In the genomic region with DNA sequence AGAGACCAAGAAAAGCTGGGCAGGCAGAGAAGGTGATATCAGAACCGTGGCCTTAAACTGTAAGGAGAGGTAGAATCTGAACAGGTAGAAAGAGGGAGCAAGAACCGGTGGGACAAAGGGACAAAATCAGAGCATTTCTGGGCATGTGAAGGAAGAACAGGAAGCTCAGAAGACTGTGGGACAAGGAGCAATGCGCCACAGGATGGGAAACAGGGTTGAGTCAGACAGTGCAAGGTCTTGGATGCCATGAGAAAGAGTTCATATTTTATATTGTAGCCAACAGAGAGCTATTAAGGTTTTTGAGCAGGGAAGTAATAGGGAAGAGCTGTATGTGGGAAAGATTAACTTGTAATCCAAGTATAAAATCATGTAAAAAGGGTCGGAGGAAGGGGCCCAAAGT, we compare ENCODE assay signal across 1 cellular context.
TF ChIP-seq lines count a peak whose summit lies in the region.

No MANE protein-coding gene starts in this region.

TF ChIP-seq in HepG2, 621 proteins besides CTCF, POLR2A, EP300 and RAD21 (continued from another document and continues in another):
- TF ChIP-seq, protein P1, sequence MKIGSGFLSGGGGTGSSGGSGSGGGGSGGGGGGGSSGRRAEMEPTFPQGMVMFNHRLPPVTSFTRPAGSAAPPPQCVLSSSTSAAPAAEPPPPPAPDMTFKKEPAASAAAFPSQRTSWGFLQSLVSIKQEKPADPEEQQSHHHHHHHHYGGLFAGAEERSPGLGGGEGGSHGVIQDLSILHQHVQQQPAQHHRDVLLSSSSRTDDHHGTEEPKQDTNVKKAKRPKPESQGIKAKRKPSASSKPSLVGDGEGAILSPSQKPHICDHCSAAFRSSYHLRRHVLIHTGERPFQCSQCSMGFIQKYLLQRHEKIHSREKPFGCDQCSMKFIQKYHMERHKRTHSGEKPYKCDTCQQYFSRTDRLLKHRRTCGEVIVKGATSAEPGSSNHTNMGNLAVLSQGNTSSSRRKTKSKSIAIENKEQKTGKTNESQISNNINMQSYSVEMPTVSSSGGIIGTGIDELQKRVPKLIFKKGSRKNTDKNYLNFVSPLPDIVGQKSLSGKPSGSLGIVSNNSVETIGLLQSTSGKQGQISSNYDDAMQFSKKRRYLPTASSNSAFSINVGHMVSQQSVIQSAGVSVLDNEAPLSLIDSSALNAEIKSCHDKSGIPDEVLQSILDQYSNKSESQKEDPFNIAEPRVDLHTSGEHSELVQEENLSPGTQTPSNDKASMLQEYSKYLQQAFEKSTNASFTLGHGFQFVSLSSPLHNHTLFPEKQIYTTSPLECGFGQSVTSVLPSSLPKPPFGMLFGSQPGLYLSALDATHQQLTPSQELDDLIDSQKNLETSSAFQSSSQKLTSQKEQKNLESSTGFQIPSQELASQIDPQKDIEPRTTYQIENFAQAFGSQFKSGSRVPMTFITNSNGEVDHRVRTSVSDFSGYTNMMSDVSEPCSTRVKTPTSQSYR (CRISPR knock-in tag; IDR thresholded peaks at IDR 0.05; ENCODE audit: borderline replicate concordance): no peak
- TF ChIP-seq, protein P2, sequence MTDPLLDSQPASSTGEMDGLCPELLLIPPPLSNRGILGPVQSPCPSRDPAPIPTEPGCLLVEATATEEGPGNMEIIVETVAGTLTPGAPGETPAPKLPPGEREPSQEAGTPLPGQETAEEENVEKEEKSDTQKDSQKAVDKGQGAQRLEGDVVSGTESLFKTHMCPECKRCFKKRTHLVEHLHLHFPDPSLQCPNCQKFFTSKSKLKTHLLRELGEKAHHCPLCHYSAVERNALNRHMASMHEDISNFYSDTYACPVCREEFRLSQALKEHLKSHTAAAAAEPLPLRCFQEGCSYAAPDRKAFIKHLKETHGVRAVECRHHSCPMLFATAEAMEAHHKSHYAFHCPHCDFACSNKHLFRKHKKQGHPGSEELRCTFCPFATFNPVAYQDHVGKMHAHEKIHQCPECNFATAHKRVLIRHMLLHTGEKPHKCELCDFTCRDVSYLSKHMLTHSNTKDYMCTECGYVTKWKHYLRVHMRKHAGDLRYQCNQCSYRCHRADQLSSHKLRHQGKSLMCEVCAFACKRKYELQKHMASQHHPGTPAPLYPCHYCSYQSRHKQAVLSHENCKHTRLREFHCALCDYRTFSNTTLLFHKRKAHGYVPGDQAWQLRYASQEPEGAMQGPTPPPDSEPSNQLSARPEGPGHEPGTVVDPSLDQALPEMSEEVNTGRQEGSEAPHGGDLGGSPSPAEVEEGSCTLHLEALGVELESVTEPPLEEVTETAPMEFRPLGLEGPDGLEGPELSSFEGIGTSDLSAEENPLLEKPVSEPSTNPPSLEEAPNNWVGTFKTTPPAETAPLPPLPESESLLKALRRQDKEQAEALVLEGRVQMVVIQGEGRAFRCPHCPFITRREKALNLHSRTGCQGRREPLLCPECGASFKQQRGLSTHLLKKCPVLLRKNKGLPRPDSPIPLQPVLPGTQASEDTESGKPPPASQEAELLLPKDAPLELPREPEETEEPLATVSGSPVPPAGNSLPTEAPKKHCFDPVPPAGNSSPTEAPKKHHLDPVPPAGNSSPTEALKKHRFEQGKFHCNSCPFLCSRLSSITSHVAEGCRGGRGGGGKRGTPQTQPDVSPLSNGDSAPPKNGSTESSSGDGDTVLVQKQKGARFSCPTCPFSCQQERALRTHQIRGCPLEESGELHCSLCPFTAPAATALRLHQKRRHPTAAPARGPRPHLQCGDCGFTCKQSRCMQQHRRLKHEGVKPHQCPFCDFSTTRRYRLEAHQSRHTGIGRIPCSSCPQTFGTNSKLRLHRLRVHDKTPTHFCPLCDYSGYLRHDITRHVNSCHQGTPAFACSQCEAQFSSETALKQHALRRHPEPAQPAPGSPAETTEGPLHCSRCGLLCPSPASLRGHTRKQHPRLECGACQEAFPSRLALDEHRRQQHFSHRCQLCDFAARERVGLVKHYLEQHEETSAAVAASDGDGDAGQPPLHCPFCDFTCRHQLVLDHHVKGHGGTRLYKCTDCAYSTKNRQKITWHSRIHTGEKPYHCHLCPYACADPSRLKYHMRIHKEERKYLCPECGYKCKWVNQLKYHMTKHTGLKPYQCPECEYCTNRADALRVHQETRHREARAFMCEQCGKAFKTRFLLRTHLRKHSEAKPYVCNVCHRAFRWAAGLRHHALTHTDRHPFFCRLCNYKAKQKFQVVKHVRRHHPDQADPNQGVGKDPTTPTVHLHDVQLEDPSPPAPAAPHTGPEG (CRISPR knock-in tag; IDR thresholded peaks at IDR 0.05): no peak
- TF ChIP-seq IRF2 (CRISPR knock-in tag; IDR thresholded peaks at IDR 0.05) (no peak), SKIL (CRISPR knock-in tag; IDR thresholded peaks at IDR 0.05; ENCODE audit: borderline replicate concordance) (peak; percentile 34), SPEN (CRISPR knock-in tag; IDR thresholded peaks at IDR 0.05; ENCODE audit: low read depth) (no peak), ATRX (CRISPR knock-in tag; IDR thresholded peaks at IDR 0.05; ENCODE audit: borderline replicate concordance) (no peak), SIX4 (CRISPR knock-in tag; IDR thresholded peaks at IDR 0.05) (no peak), SAP130 (CRISPR knock-in tag; IDR thresholded peaks at IDR 0.05; ENCODE audit: low read depth) (peak; percentile 38), ZNF543 (CRISPR knock-in tag; IDR thresholded peaks at IDR 0.05) (no peak), GATAD2A (CRISPR knock-in tag; IDR thresholded peaks at IDR 0.05) (peak; percentile 36; the same call in 1 of the 2 replicates), AHDC1 (CRISPR knock-in tag; IDR thresholded peaks at IDR 0.05; ENCODE audit: borderline replicate concordance) (peak; percentile 26; the same call in 1 of the 2 replicates), RARA (CRISPR knock-in tag; IDR thresholded peaks at IDR 0.05) (peak; percentile 38), CREM (IDR thresholded peaks at IDR 0.05) (0 out of 2 replicates have a peak, but pooled peaks have one; percentile 18), CREM (CRISPR knock-in tag; IDR thresholded peaks at IDR 0.05) (no peak), ZNF7 (CRISPR knock-in tag; IDR thresholded peaks at IDR 0.05) (no peak), ZNF484 (CRISPR knock-in tag; IDR thresholded peaks at IDR 0.05; ENCODE audit: borderline replicate concordance, low read depth) (no peak), ZNF17 (CRISPR knock-in tag; IDR thresholded peaks at IDR 0.05) (no peak), SMARCC2 (IDR thresholded peaks at IDR 0.05) (no peak), ZNF460 (CRISPR knock-in tag; IDR thresholded peaks at IDR 0.05; ENCODE audit: borderline replicate concordance) (no peak), SOX5 (CRISPR knock-in tag; IDR thresholded peaks at IDR 0.05; ENCODE audit: borderline replicate concordance) (peak; percentile 46; the same call in 1 of the 2 replicates), HNRNPL (IDR thresholded peaks at IDR 0.05; ENCODE audit: low read depth, low read length) (no peak), RBM39 (IDR thresholded peaks at IDR 0.05; ENCODE audit: low read depth, low read length, poor library complexity, severe bottlenecking) (no peak), HNF4A (CRISPR knock-in tag; IDR thresholded peaks at IDR 0.05) (peak; percentile 60; the same call in 1 of the 2 replicates), CCDC6 (CRISPR knock-in tag; IDR thresholded peaks at IDR 0.05) (no peak), ZNF143 (CRISPR knock-in tag; IDR thresholded peaks at IDR 0.05) (no peak), PPARG (CRISPR knock-in tag; conservative IDR thresholded peaks at IDR 0.05) (no peak), ZNF556 (CRISPR knock-in tag; IDR thresholded peaks at IDR 0.05; ENCODE audit: borderline replicate concordance) (no peak), TBX2 (CRISPR knock-in tag; IDR thresholded peaks at IDR 0.05; ENCODE audit: borderline replicate concordance) (no peak), ZNF333 (CRISPR knock-in tag; IDR thresholded peaks at IDR 0.05; ENCODE audit: borderline replicate concordance) (no peak), ZIK1 (CRISPR knock-in tag; IDR thresholded peaks at IDR 0.05; ENCODE audit: borderline replicate concordance, low read depth) (no peak), SALL1 (CRISPR knock-in tag; IDR thresholded peaks at IDR 0.05) (peak; percentile 71), ZNF367 (CRISPR knock-in tag; IDR thresholded peaks at IDR 0.05; ENCODE audit: borderline replicate concordance) (no peak)
- TF ChIP-seq, protein P3, sequence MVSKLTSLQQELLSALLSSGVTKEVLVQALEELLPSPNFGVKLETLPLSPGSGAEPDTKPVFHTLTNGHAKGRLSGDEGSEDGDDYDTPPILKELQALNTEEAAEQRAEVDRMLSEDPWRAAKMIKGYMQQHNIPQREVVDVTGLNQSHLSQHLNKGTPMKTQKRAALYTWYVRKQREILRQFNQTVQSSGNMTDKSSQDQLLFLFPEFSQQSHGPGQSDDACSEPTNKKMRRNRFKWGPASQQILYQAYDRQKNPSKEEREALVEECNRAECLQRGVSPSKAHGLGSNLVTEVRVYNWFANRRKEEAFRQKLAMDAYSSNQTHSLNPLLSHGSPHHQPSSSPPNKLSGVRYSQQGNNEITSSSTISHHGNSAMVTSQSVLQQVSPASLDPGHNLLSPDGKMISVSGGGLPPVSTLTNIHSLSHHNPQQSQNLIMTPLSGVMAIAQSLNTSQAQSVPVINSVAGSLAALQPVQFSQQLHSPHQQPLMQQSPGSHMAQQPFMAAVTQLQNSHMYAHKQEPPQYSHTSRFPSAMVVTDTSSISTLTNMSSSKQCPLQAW (CRISPR knock-in tag; IDR thresholded peaks at IDR 0.05): no peak
- TF ChIP-seq, protein P4, sequence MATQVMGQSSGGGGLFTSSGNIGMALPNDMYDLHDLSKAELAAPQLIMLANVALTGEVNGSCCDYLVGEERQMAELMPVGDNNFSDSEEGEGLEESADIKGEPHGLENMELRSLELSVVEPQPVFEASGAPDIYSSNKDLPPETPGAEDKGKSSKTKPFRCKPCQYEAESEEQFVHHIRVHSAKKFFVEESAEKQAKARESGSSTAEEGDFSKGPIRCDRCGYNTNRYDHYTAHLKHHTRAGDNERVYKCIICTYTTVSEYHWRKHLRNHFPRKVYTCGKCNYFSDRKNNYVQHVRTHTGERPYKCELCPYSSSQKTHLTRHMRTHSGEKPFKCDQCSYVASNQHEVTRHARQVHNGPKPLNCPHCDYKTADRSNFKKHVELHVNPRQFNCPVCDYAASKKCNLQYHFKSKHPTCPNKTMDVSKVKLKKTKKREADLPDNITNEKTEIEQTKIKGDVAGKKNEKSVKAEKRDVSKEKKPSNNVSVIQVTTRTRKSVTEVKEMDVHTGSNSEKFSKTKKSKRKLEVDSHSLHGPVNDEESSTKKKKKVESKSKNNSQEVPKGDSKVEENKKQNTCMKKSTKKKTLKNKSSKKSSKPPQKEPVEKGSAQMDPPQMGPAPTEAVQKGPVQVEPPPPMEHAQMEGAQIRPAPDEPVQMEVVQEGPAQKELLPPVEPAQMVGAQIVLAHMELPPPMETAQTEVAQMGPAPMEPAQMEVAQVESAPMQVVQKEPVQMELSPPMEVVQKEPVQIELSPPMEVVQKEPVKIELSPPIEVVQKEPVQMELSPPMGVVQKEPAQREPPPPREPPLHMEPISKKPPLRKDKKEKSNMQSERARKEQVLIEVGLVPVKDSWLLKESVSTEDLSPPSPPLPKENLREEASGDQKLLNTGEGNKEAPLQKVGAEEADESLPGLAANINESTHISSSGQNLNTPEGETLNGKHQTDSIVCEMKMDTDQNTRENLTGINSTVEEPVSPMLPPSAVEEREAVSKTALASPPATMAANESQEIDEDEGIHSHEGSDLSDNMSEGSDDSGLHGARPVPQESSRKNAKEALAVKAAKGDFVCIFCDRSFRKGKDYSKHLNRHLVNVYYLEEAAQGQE (IDR thresholded peaks at IDR 0.05; ENCODE audit: borderline replicate concordance in 1 of 2, low read depth in 1 of 2, low read length in 2 of 2): no peak
